ENCODE assay signal across 8 cellular contexts in the genomic region with DNA sequence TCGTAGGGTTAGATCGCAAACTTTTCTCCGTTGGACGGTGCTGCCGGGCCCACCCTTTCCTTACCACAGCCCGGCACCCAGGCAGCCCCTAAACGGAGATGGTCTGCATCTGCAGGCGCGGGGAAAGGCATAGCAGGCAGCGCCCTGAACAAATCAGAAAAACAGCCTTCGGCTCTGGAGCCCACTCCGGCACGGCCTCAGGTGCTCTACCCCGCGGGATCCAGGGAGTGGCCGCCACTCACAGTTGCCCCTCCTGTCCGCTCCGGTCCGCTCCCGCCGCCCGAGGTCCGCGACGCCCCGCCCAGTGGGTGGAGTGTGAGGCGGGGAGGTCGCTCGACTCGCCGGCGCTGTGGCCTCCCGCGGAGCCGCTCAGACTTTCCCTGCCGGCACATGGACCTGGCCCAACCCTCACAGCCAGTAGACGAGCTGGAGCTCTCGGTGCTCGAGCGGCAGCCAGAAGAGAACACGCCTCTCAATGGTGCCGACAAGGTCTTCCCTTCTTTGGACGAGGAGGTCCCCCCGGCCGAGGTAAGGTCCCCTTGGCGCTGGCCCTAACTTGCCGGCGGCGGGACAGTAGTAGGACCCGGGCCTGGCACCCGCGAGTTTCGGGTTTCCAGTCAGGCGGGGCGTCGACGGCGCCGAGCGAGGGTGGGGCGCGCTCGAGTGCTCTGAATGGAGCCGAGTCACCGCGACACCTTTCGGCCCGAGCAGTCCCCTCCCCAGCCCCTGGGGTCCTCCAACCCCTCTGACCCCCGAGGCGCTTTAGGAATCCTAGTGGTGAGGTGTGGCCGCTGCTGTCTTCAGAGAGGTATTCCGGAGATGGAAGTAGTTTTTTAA.
A peak's percentile ranks its signal among the peaks of the same experiment; 100 is the strongest.
DNase-seq lines count a peak whose midpoint lies in the region; ATAC-seq lines count a peak whose summit lies in the region.

A gene with protein sequence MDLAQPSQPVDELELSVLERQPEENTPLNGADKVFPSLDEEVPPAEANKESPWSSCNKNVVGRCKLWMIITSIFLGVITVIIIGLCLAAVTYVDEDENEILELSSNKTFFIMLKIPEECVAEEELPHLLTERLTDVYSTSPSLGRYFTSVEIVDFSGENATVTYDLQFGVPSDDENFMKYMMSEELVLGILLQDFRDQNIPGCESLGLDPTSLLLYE (plus strand): TSS at position 372 of the 837 bp plus-strand sequence. CDS start 19 bp downstream, at position 391.

- peak; percentile 95 for DNase-seq in AG08396 (ENCODE audit: low spot score)
- DNase-seq in NCI-H82 treated with DMSO at 0.1 percent for 48 hours (lab: John Stamatoyannopoulos, UW; ENCODE audit: unreplicated experiment), result peak; percentile 59
- DNase-seq in activated T-cell treated with anti-CD3 and anti-CD28 coated beads for 24 hours (ENCODE audit: low read depth), result peak; percentile 45
- peak; percentile 82 for DNase-seq in epidermal melanocyte (ENCODE audit: insufficient read length, low spot score)
- peak; percentile 36 for DNase-seq in midbrain (lab: John Stamatoyannopoulos, UW)
- DNase-seq in stimulated activated CD8-positive, alpha-beta memory T cell treated with anti-CD3 and anti-CD28 coated beads, Interleukin-2, amount 100 ng/mL, for 48 hours (ENCODE audit: low read depth in 2 of 2), result peak; percentile 51 to 58

- ATAC-seq in GM19025 (IDR thresholded peaks at IDR 0.05; ENCODE audit: low read depth, unreplicated experiment), result peak; percentile 95
- ATAC-seq in HG03196 (IDR thresholded peaks at IDR 0.05; ENCODE audit: unreplicated experiment), result peak; percentile 78

Comparison
In these comparisons a context has a peak if more than half of its experiments do, and no peak if none do; other contexts are left out.
1. Peak in every context shown above with its lines: DNase-seq and ATAC-seq.
2. DNase-seq: peak in every context shown above with its lines; median percentile 95 in AG08396; 82 in epidermal melanocyte; 59 in NCI-H82 treated with DMSO at 0.1 percent for 48 hours; 54 in stimulated activated CD8-positive, alpha-beta memory T cell treated with anti-CD3 and anti-CD28 coated beads, Interleukin-2, amount 100 ng/mL, for 48 hours; 45 in activated T-cell treated with anti-CD3 and anti-CD28 coated beads for 24 hours; 36 in midbrain.